3 cellular contexts compared by ENCODE assay signal in the genomic region with DNA sequence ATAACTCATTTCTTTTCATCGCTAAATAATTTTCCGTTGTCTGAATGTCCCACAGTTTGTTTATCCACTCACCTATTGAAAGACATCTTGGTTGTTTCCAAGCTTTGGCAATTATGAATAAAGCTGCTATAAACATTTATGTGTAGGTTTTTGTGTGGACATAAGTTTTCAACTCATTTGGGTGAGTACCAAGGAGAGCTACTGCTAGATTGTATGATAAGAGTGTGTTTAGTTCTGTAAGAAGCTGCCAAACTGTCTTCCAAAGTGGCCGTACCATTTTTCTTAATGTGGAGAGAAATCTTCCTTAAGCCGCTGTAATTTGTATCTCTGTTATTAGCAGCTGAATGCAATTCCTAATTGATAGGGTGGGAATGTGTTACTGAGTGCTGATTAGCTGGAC.
TF ChIP-seq lines count a peak whose summit lies in the region.

No MANE protein-coding gene starts in this region.

TF ChIP-seq in HEK293, 187 proteins besides CTCF, POLR2A, EP300 and RAD21 (continued from another document):
- TF ChIP-seq REST (tag by site-specific recombination; IDR thresholded peaks at IDR 0.05) (peak; percentile 65), ZNF311 (tag by site-specific recombination; IDR thresholded peaks at IDR 0.05; ENCODE audit: borderline replicate concordance) (no peak), ZNF175 (tag by site-specific recombination; IDR thresholded peaks at IDR 0.05) (no peak)

TF ChIP-seq in Ishikawa, 13 proteins besides CTCF, POLR2A, EP300 and RAD21 (continued from another document):
- TF ChIP-seq REST (IDR thresholded peaks at IDR 0.05; ENCODE audit: low read depth), result peak; percentile 46; the same call in 1 of the 2 replicates

TF ChIP-seq in K562, 482 proteins besides CTCF, POLR2A, EP300 and RAD21 (continued from another document):
- TF ChIP-seq, protein P1, sequence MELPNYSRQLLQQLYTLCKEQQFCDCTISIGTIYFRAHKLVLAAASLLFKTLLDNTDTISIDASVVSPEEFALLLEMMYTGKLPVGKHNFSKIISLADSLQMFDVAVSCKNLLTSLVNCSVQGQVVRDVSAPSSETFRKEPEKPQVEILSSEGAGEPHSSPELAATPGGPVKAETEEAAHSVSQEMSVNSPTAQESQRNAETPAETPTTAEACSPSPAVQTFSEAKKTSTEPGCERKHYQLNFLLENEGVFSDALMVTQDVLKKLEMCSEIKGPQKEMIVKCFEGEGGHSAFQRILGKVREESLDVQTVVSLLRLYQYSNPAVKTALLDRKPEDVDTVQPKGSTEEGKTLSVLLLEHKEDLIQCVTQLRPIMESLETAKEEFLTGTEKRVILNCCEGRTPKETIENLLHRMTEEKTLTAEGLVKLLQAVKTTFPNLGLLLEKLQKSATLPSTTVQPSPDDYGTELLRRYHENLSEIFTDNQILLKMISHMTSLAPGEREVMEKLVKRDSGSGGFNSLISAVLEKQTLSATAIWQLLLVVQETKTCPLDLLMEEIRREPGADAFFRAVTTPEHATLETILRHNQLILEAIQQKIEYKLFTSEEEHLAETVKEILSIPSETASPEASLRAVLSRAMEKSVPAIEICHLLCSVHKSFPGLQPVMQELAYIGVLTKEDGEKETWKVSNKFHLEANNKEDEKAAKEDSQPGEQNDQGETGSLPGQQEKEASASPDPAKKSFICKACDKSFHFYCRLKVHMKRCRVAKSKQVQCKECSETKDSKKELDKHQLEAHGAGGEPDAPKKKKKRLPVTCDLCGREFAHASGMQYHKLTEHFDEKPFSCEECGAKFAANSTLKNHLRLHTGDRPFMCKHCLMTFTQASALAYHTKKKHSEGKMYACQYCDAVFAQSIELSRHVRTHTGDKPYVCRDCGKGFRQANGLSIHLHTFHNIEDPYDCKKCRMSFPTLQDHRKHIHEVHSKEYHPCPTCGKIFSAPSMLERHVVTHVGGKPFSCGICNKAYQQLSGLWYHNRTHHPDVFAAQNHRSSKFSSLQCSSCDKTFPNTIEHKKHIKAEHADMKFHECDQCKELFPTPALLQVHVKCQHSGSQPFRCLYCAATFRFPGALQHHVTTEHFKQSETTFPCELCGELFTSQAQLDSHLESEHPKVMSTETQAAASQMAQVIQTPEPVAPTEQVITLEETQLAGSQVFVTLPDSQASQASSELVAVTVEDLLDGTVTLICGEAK (IDR thresholded peaks at IDR 0.05), result no peak
- TF ChIP-seq, protein P1 (CRISPR knock-in tag; IDR thresholded peaks at IDR 0.05), result no peak
- TF ChIP-seq ZNF780A (CRISPR knock-in tag; IDR thresholded peaks at IDR 0.05), result no peak
- TF ChIP-seq REST (CRISPR knock-in tag; IDR thresholded peaks at IDR 0.05; ENCODE audit: low read depth), result peak; percentile 85; the same call in 1 of the 2 replicates
- no peak for TF ChIP-seq SIX5 (IDR thresholded peaks at IDR 0.05; ENCODE audit: borderline replicate concordance in 1 of 2, insufficient read depth in 1 of 2, low read depth in 1 of 2, low read length in 2 of 2)
- TF ChIP-seq GTF2F1 (IDR thresholded peaks at IDR 0.05; ENCODE audit: low read depth, low read length), result no peak
